In genomic region chr3:50211368-50211717, GRCh38 we compare ENCODE assay signal across 11 cellular contexts. TPM values are rescaled to one million over a fixed set of nuclear protein-coding genes. Genes with fewer than 3 reads are reported as not detected.
"Had no signal": no experiment of that assay in that cellular context is flagged by ENCODE, and none has a peak within 500 bp of the region (broad histone marks: within the 10 kb centered on the region; RNA-seq: fewer than 3 reads in every experiment).

No MANE protein-coding gene starts in this region.

RNA-seq across cellular contexts. Expression of gene SLC38A3, which starts 6.3 kb away (rescaled TPM):
- total RNA-seq: activated CD4-positive, alpha-beta T cell treated with anti-CD3 and anti-CD28 coated beads, Interleukin-2, amount 10 ng/mL, durations not matched to agents 7 days and 5 days; activated CD8-positive, alpha-beta T cell treated with anti-CD3 and anti-CD28 coated beads, Interleukin-2, amount 10 ng/mL, durations not matched to agents 7 days and 5 days; activated naive CD8-positive, alpha-beta T cell treated with anti-CD3 and anti-CD28 coated beads, Interleukin-2, amount 10 ng/mL, durations not matched to agents 7 days and 5 days; activated T-helper 2 cell treated with anti-CD3 and anti-CD28 coated beads, Interferon-gamma antibody, Interleukin-2, Interleukin-4, amounts not matched to agents 10 μg/mL and 5 μg/mL and 100 μg/mL, durations not matched to agents 14 hours and 24 hours and 36 hours; ascending aorta; RPMI7951; T-helper 1 cell treated with Interleukin-12 subunit alpha and Interleukin-12 subunit beta and Interleukin-4 antibody, amounts not matched to agents 30 ng/mL and 1 ng/mL, for 36 hours had no signal

RNA-seq across cellular contexts. Expression of gene GNAT1, which starts 19.9 kb away (rescaled TPM):
- total RNA-seq: activated CD4-positive, alpha-beta T cell treated with anti-CD3 and anti-CD28 coated beads, Interleukin-2, amount 10 ng/mL, durations not matched to agents 7 days and 5 days; activated CD8-positive, alpha-beta T cell treated with anti-CD3 and anti-CD28 coated beads, Interleukin-2, amount 10 ng/mL, durations not matched to agents 7 days and 5 days; activated naive CD8-positive, alpha-beta T cell treated with anti-CD3 and anti-CD28 coated beads, Interleukin-2, amount 10 ng/mL, durations not matched to agents 7 days and 5 days; activated T-helper 2 cell treated with anti-CD3 and anti-CD28 coated beads, Interferon-gamma antibody, Interleukin-2, Interleukin-4, amounts not matched to agents 10 μg/mL and 5 μg/mL and 100 μg/mL, durations not matched to agents 14 hours and 24 hours and 36 hours; breast epithelium; cardiac septum; LHCN-M2; NCI-H460; RPMI7951; T-helper 1 cell treated with Interleukin-12 subunit alpha and Interleukin-12 subunit beta and Interleukin-4 antibody, amounts not matched to agents 30 ng/mL and 1 ng/mL, for 36 hours had no signal

RNA-seq across cellular contexts. Expression of gene SEMA3F, which starts 56.2 kb away (rescaled TPM):
- total RNA-seq: activated CD4-positive, alpha-beta T cell treated with anti-CD3 and anti-CD28 coated beads, Interleukin-2, amount 10 ng/mL, durations not matched to agents 7 days and 5 days; activated CD8-positive, alpha-beta T cell treated with anti-CD3 and anti-CD28 coated beads, Interleukin-2, amount 10 ng/mL, durations not matched to agents 7 days and 5 days had no signal
